12 cellular contexts compared by ENCODE assay signal in genomic region chr7:98616381-98617050, GRCh38. TPM values are rescaled to one million over a fixed set of nuclear protein-coding genes. Genes with fewer than 3 reads are reported as not detected.
A peak's percentile ranks its signal among the peaks of the same experiment; 100 is the strongest.
DNase-seq lines count a peak whose midpoint lies in the region; ATAC-seq and TF ChIP-seq lines count a peak whose summit lies in the region.
"Had no signal": no experiment of that assay in that cellular context is flagged by ENCODE, and none has a peak within 500 bp of the region (broad histone marks: within the 10 kb centered on the region; RNA-seq: fewer than 3 reads in every experiment).

No MANE protein-coding gene starts in this region.

- peaks cover 16 to 64% (median 28%) of the 10 kb centered on the region in 9 donors for H3K27me3 ChIP-seq in heart left ventricle
- no peaks in the 10 kb centered on the region for H3K27me3 ChIP-seq in right cardiac atrium (ENCODE audit: control insufficient read depth, insufficient read depth)
- no peaks in the 10 kb centered on the region for H3K27me3 ChIP-seq in ascending aorta
- H3K27me3 ChIP-seq in upper lobe of left lung, result peaks cover 0 to 22% (median 13%) of the 10 kb centered on the region in 4 donors

- no peak for TF ChIP-seq EP300 in upper lobe of left lung (IDR thresholded peaks at IDR 0.05)

- H3K9me3 ChIP-seq in heart left ventricle (no peaks in the 10 kb centered on the region), right cardiac atrium (ENCODE audit: control insufficient read depth, low read length) (no peaks in the 10 kb centered on the region), ascending aorta (no peaks in the 10 kb centered on the region), upper lobe of left lung (no peaks in the 10 kb centered on the region)
- H3K9me3 ChIP-seq: Peyer's patch had no signal

- no peak for TF ChIP-seq CTCF in heart left ventricle (IDR thresholded peaks at IDR 0.05)
- no peak for TF ChIP-seq CTCF in ascending aorta (IDR thresholded peaks at IDR 0.05)
- TF ChIP-seq CTCF in upper lobe of left lung (IDR thresholded peaks at IDR 0.05), result no peak

- H3K4me1 ChIP-seq in heart left ventricle (peaks cover 0 to 28% (median 3%) of the 10 kb centered on the region in 12 donors), right cardiac atrium (ENCODE audit: control insufficient read depth, insufficient read depth, low read length) (no peaks in the 10 kb centered on the region), ascending aorta (peaks cover 4 to 11% of the 10 kb centered on the region in 2 donors), upper lobe of left lung (peaks cover 9 to 36% (median 17%) of the 10 kb centered on the region in 4 donors)

- H3K4me3 ChIP-seq in heart left ventricle (peak overlapping the region in 9 of 12 donors; percentile 10 to 50 (median 26)), right cardiac atrium (ENCODE audit: low read length) (no peak overlapping the region), ascending aorta (peak overlapping the region; percentile 60 to 76), upper lobe of left lung (peak overlapping the region in 3 of 4 donors; percentile 26 to 38 (median 36))

- intact Hi-C loops in heart left ventricle (cut with DNase I), result no loop called here
- intact Hi-C loops in right cardiac atrium (cut with DNase I), result no loop called here
- intact Hi-C loops in ascending aorta (cut with DNase I), result loop anchor here (1.0 to 5.0 kb wide), 6 partner anchors 144 to 334 kb away; partner anchors contain the start of genes BRI3 and TRRAP

- H3K27ac ChIP-seq in heart left ventricle, result no peak overlapping the region
- no peak overlapping the region for H3K27ac ChIP-seq in right cardiac atrium (ENCODE audit: low read length)
- peak overlapping the region; percentile 46 to 57 for H3K27ac ChIP-seq in ascending aorta
- H3K27ac ChIP-seq in upper lobe of left lung, result no peak overlapping the region
- H3K27ac ChIP-seq: KMS-11, Peyer's patch had no signal

- H3K36me3 ChIP-seq in heart left ventricle (no peaks in the 10 kb centered on the region), ascending aorta (no peaks in the 10 kb centered on the region), upper lobe of left lung (no peaks in the 10 kb centered on the region)
- H3K36me3 ChIP-seq: Peyer's patch had no signal

- TF ChIP-seq POLR2A in heart left ventricle (IDR thresholded peaks at IDR 0.05) (no peak), upper lobe of left lung (IDR thresholded peaks at IDR 0.05) (no peak)

- DNase-seq in heart left ventricle, result no peak
- DNase-seq in right cardiac atrium, result no peak
- DNase-seq in ascending aorta (ENCODE audit: low spot score in 2 of 2), result no peak
- peak; percentile 88 for DNase-seq in mesenteric fat pad (ENCODE audit: low spot score)
- peak in 1 of 2 donors; percentile 80 for DNase-seq in upper lobe of left lung
- DNase-seq in activated effector memory CD4-positive, alpha-beta T cell treated with anti-CD3 and anti-CD28 coated beads, Interleukin-2, amount 50 U/mL, for 16 hours, result no peak
- DNase-seq in foreskin melanocyte, result no peak
- DNase-seq: activated CD8-positive, alpha-beta memory T cell treated with anti-CD3 and anti-CD28 coated beads for 24 hours; activated naive CD4-positive, alpha-beta T cell treated with anti-CD3 and anti-CD28 coated beads, Interleukin-2, amount 50 U/mL, for 16 hours had no signal

- WGBS in heart left ventricle, 4 donors, result 4 to 7% (median 6%) methylated on average over 10 to 67 of the region's 67 CpGs
- 5% methylated on average over 67 of the region's 67 CpGs for WGBS in right cardiac atrium
- WGBS in upper lobe of left lung, 2 donors, result 8 to 13% methylated on average over 4 to 35 of the region's 67 CpGs

- ATAC-seq in heart left ventricle (no peak), right cardiac atrium (no peak), upper lobe of left lung (ENCODE audit: low FRiP score in 2 of 2) (no peak), GM21723 (IDR thresholded peaks at IDR 0.05; ENCODE audit: unreplicated experiment) (no peak)

RNA-seq across cellular contexts. Expression of gene NPTX2, which starts 0.6 kb away (rescaled TPM):
- total RNA-seq in heart left ventricle (10 to 100 TPM in 2 of 9 donors, 1 to 10 TPM in 5, under 1 TPM in 2; 0.21 to 32.0 (median 2.7) TPM), right cardiac atrium (1 to 10 TPM in 3 of 4 donors, under 1 TPM in 1; 0.99 to 3.7 (median 2.5) TPM), ascending aorta (44.2 TPM), mesenteric fat pad (23.8 TPM), upper lobe of left lung (1 to 10 TPM in 2 of 6 donors, under 1 TPM in 2, not detected in 2; 0.30 to 1.3 (median 0.95) TPM)
- polyA plus RNA-seq in heart left ventricle (1 to 10 TPM; 4.6 to 4.8 TPM), right cardiac atrium (3.8 TPM)

Comparison
In these comparisons a context has a peak if more than half of its experiments do, and no peak if none do; other contexts are left out.
1. H3K27ac ChIP-seq: peak in ascending aorta (2 of 2); none in heart left ventricle (0 of 12), right cardiac atrium (single experiment) and upper lobe of left lung (0 of 4).